ENCODE assay signal across 10 cellular contexts in genomic region chr17:56597495-56597990, GRCh38. TPM values are rescaled to one million over a fixed set of nuclear protein-coding genes. Genes with fewer than 3 reads are reported as not detected.
DNase-seq lines count a peak whose midpoint lies in the region; ATAC-seq lines count a peak whose summit lies in the region.
"Had no signal": no experiment of that assay in that cellular context is flagged by ENCODE, and none has a peak within 500 bp of the region (broad histone marks: within the 10 kb centered on the region; RNA-seq: fewer than 3 reads in every experiment).

No MANE protein-coding gene starts in this region.

- H3K27ac ChIP-seq in SK-N-MC (no peak overlapping the region), thymus (ENCODE audit: low read depth) (no peak overlapping the region)
- H3K27ac ChIP-seq: right lobe of liver had no signal

- 3% methylated on average over 41 of the region's 41 CpGs for WGBS in thymus

- H3K9me3 ChIP-seq in SK-N-MC (ENCODE audit: low read depth, low read length) (no peaks in the 10 kb centered on the region), iPS-15b (ENCODE audit: control insufficient read depth, insufficient read depth, low read length) (no peaks in the 10 kb centered on the region), thymus (ENCODE audit: control insufficient read depth) (no peaks in the 10 kb centered on the region)
- H3K9me3 ChIP-seq: right lobe of liver had no signal

- ATAC-seq in HG03460 (IDR thresholded peaks at IDR 0.05; ENCODE audit: unreplicated experiment) (no peak), HG03139 (IDR thresholded peaks at IDR 0.05; ENCODE audit: unreplicated experiment) (no peak)
- ATAC-seq: right lobe of liver had no signal

- DNase-seq in activated CD8-positive, alpha-beta memory T cell treated with anti-CD3 and anti-CD28 coated beads, Interleukin-2, amount 50 U/mL, for 4 hours = peak; percentile 28
- no peak for DNase-seq in activated CD8-positive, alpha-beta memory T cell treated with anti-CD3 and anti-CD28 coated beads for 24 hours
- no peak for DNase-seq in SK-N-MC (ENCODE audit: low read depth, low spot score)
- DNase-seq in dedifferentiated amniotic fluid mesenchymal stem cell (ENCODE audit: extremely low spot score) = no peak
- DNase-seq: Karpas-422 had no signal

- peak overlapping the region; percentile 73 for H3K4me3 ChIP-seq in SK-N-MC
- H3K4me3 ChIP-seq in iPS-15b (ENCODE audit: low read depth, low read length) = peak overlapping the region; percentile 59
- peak overlapping the region; percentile 12 for H3K4me3 ChIP-seq in thymus (ENCODE audit: low read length)
- H3K4me3 ChIP-seq: right lobe of liver had no signal

- H3K27me3 ChIP-seq in iPS-15b (ENCODE audit: control insufficient read depth, insufficient read depth, low read length) = peaks cover 50% of the 10 kb centered on the region
- peaks cover 48% of the 10 kb centered on the region for H3K27me3 ChIP-seq in thymus (ENCODE audit: control insufficient read depth, insufficient read depth)

- H3K36me3 ChIP-seq in SK-N-MC (ENCODE audit: insufficient read depth, low read length) (no peaks in the 10 kb centered on the region), iPS-15b (ENCODE audit: control insufficient read depth, insufficient read depth, low read length) (no peaks in the 10 kb centered on the region), thymus (ENCODE audit: control insufficient read depth, insufficient read depth) (no peaks in the 10 kb centered on the region)
- H3K36me3 ChIP-seq: right lobe of liver had no signal

- H3K4me1 ChIP-seq in iPS-15b (ENCODE audit: control insufficient read depth, insufficient read depth, low read length) (no peaks in the 10 kb centered on the region), thymus (ENCODE audit: control insufficient read depth, insufficient read depth, low read length) (peaks cover 6% of the 10 kb centered on the region)

- H3K9ac ChIP-seq in SK-N-MC (ENCODE audit: insufficient read length) (no peak overlapping the region), iPS-15b (ENCODE audit: low read depth, low read length) (no peak overlapping the region)

RNA-seq across cellular contexts. Expression of gene NOG, which starts 4.0 kb away (rescaled TPM):
- polyA plus RNA-seq in thymus = 1.3 TPM

Comparison
In these comparisons a context has a peak if more than half of its experiments do, and no peak if none do; other contexts are left out.
1. H3K4me3 ChIP-seq: peak in every context shown above with its lines; median percentile 73 in SK-N-MC; 59 in iPS-15b; 12 in thymus.